In genomic region chr1:248696261-248696660, GRCh38 we compare ENCODE assay signal across 1 cellular context.
TF ChIP-seq lines count a peak whose summit lies in the region.

No MANE protein-coding gene starts in this region.

TF ChIP-seq in GM23338, 12 proteins besides CTCF, POLR2A, EP300 and RAD21 (continued from another document):
- no peak for TF ChIP-seq ZNF462 (CRISPR knock-in tag; IDR thresholded peaks at IDR 0.05)
- no peak for TF ChIP-seq JUNB (IDR thresholded peaks at IDR 0.05; ENCODE audit: unreplicated experiment)
- no peak for TF ChIP-seq EZH2phosphoT487 (IDR thresholded peaks at IDR 0.05; ENCODE audit: unreplicated experiment)
TF ChIP-seq in GM23338: peak in this region for 0.
